ENCODE assay signal across 8 cellular contexts in the genomic region with DNA sequence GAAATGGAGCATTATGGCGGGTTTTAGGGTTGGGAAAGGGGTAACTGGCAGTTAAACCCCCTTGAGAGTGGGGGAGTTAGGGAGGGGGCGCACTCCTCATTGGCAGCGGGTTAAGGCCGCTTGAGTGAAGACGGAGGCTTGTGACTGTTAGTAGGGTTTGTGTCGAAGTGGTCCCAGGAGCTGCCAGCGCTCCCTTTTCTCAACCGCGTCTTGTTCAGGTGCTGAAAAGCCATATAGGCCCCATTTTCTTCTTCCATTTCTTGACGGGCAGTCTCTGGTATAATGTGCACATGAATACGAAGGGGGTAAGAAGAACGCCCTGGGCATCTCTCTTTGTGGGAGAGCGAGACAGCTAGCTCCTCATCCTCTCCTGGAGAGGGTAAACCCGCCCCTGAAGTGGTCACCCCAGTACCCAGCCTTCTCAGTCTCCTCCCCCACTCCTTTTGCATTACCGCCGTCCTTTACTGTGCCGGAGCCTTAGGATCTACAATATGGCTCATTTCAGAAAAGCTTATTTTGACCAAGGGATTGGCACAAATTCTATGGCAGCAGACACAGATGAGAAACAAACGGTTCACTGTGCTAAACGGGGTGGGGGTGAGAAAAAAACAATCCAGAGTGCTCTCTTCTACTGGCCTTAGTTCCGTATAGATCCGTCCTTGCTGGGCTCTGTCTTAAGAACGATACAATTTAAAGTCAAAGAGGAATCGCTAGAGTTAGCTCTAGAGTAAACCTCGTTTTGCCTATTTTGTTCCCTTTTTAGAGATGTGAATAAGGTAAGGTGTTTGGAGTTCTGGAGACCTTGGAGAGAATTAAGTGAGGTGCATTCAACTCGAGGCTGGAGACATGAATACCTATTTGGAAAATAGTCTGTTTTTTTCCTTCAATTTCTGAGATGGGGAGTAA. TPM values are rescaled to one million over a fixed set of nuclear protein-coding genes. Genes with fewer than 3 reads are reported as not detected.
DNase-seq lines count a peak whose midpoint lies in the region; ATAC-seq and TF ChIP-seq lines count a peak whose summit lies in the region.

No MANE protein-coding gene starts in this region.

- peak overlapping the region; percentile 100 for H3K27ac Mint-ChIP-seq in type B pancreatic cell

- H3K4me2 ChIP-seq in PC-9: peak overlapping the region; percentile 96

- H3K27ac ChIP-seq in HEK293 (ENCODE audit: extremely low read depth, low read depth, low read length) (peak overlapping the region; percentile 97), PC-9 (peak overlapping the region; percentile 98)

- DNase-seq in C1 segment of cervical spinal cord (lab: John Stamatoyannopoulos, UW) (peak in 12 of 14 donors; percentile 47 to 90 (median 70)), PC-9 (peak; percentile 38 to 49), globus pallidus (ENCODE audit: low spot score) (peak; percentile 79), occipital lobe (lab: John Stamatoyannopoulos, UW) (peak; percentile 58), type B pancreatic cell (ENCODE audit: extremely low spot score, unreplicated experiment) (no peak)
- peak in 3 of 4 experiments; percentile 19 to 40 (median 36) for DNase-seq in activated naive CD4-positive, alpha-beta T cell (lab: John Stamatoyannopoulos, UW)

- intact Hi-C loops in PC-9 (cut with micrococcal nuclease; ENCODE audit: unreplicated experiment): loop anchor here (1.0 to 10.0 kb wide), 3 partner anchors 32 to 1760 kb away; no protein-coding TSS in a partner anchor

- peaks cover 8% of the 10 kb centered on the region for H3K27me3 Mint-ChIP-seq in type B pancreatic cell

- H3K36me3 ChIP-seq in HEK293 (ENCODE audit: control insufficient read depth in 2 of 2, insufficient read depth in 1 of 2, low read length in 2 of 2): peaks cover 0 to 9% of the 10 kb centered on the region in 2 experiments; a peak in 1 of 3 replicates
- no peaks in the 10 kb centered on the region; the same call in 1 of the 2 replicates for H3K36me3 ChIP-seq in PC-9 (ENCODE audit: low read depth)

- H3K79me2 ChIP-seq in PC-9 (ENCODE audit: low read depth): peaks cover 95% of the 10 kb centered on the region

- CTCF ChIA-PET in HEK293 (lab: Yijun Ruan, JAX) (interaction anchor here (0.6 to 2.4 kb wide), 5 partner anchors 10 to 513 kb away, joined by 3 to 12 read pairs (median 4); no protein-coding TSS in a partner anchor), PC-9 (lab: Charles Lee) (interaction anchor here (0.6 to 0.9 kb wide), 2 partner anchors 34 to 72 kb away, joined by 3 read pairs; no protein-coding TSS in a partner anchor)

- ATAC-seq in HG03280 (IDR thresholded peaks at IDR 0.05; ENCODE audit: unreplicated experiment): no peak

- H3K9me3 Mint-ChIP-seq in type B pancreatic cell: no peaks in the 10 kb centered on the region

- H3K4me1 ChIP-seq in HEK293 (ENCODE audit: control insufficient read depth, insufficient read depth, low read length): peaks cover 14% of the 10 kb centered on the region; the same call in 1 of the 2 replicates
- H3K4me1 ChIP-seq in PC-9 (replicated peaks; ENCODE audit: insufficient read depth): peaks cover 54% of the 10 kb centered on the region

- H3K36me3 Mint-ChIP-seq in type B pancreatic cell: peaks cover 11% of the 10 kb centered on the region

- no peaks in the 10 kb centered on the region for H3K27me3 ChIP-seq in PC-9 (ENCODE audit: insufficient read depth, low read depth)

- peak overlapping the region; percentile 97 for H3K4me3 ChIP-seq in HEK293 (ENCODE audit: low read depth, low read length)
- H3K4me3 ChIP-seq in PC-9: peak overlapping the region; percentile 95

- no TSS peak for BruUV-seq in PC-9 (replicated peaks; lab: Mats Ljungman, UMichigan)

- H3K9me3 ChIP-seq in HEK293 (ENCODE audit: control insufficient read depth, insufficient read depth, low read depth, low read length): no peaks in the 10 kb centered on the region
- no peaks in the 10 kb centered on the region for H3K9me3 ChIP-seq in PC-9 (ENCODE audit: insufficient read depth, low read depth)

- no peaks in the 10 kb centered on the region for H3K9me2 ChIP-seq in PC-9 (ENCODE audit: insufficient read depth)

- H3F3A ChIP-seq in PC-9 (ENCODE audit: insufficient read depth, low read depth): no peaks in the 10 kb centered on the region

- H3K4me1 Mint-ChIP-seq in type B pancreatic cell (ENCODE audit: unreplicated experiment): peaks cover 21% of the 10 kb centered on the region

- POLR2A ChIA-PET in HEK293 (lab: Yijun Ruan, JAX) (interaction anchor here (0.8 to 8.1 kb wide), 6 partner anchors 11 to 70 kb away, joined by 3 to 92 read pairs (median 6); no protein-coding TSS in a partner anchor), PC-9 (lab: Charles Lee; ENCODE audit: unreplicated experiment) (interaction anchor here (0.5 to 1.2 kb wide), 10 partner anchors 9 to 517 kb away, joined by 3 to 11 read pairs (median 3); a partner anchor contains a TSS)

- H4K20me1 ChIP-seq in PC-9 (ENCODE audit: insufficient read depth): peaks cover 33% of the 10 kb centered on the region

- H3K4me3 Mint-ChIP-seq in type B pancreatic cell: peak overlapping the region; percentile 99

- TF ChIP-seq CTCF in HEK293 (tag by site-specific recombination; IDR thresholded peaks at IDR 0.05): peak; percentile 56; the same call in 1 of the 2 replicates
- TF ChIP-seq CTCF in PC-9 (conservative IDR thresholded peaks at IDR 0.05): no peak
- no peak for TF ChIP-seq CTCF in type B pancreatic cell (conservative IDR thresholded peaks at IDR 0.05)

- peak overlapping the region; percentile 93 for H2AFZ ChIP-seq in PC-9

TF ChIP-seq in HEK293, 187 proteins besides CTCF, POLR2A, EP300 and RAD21 (continues in another document):
- TF ChIP-seq SP3 (tag by site-specific recombination; IDR thresholded peaks at IDR 0.05) (peak; percentile 28; the same call in 1 of the 2 replicates), ZNF426 (tag by site-specific recombination; IDR thresholded peaks at IDR 0.05) (no peak), ZNF600 (tag by site-specific recombination; IDR thresholded peaks at IDR 0.05) (peak; percentile 49; the same call in 1 of the 2 replicates), ZNF747 (tag by site-specific recombination; IDR thresholded peaks at IDR 0.05) (no peak), ZNF561 (tag by site-specific recombination; IDR thresholded peaks at IDR 0.05; ENCODE audit: borderline replicate concordance) (no peak), ZNF366 (tag by site-specific recombination; conservative IDR thresholded peaks at IDR 0.05) (0 out of 2 replicates have a peak, but pooled peaks have one; percentile 19), ZNF239 (tag by site-specific recombination; IDR thresholded peaks at IDR 0.05) (no peak), ZSCAN30 (tag by site-specific recombination; IDR thresholded peaks at IDR 0.05) (0 out of 2 replicates have a peak, but pooled peaks have one; percentile 5), ZNF335 (tag by site-specific recombination; conservative IDR thresholded peaks at IDR 0.05) (peak; percentile 97), GLIS1 (tag by site-specific recombination; IDR thresholded peaks at IDR 0.05) (peak; percentile 93), WT1 (tag by site-specific recombination; IDR thresholded peaks at IDR 0.05) (peak; percentile 38; the same call in 1 of the 2 replicates)
- TF ChIP-seq, protein P1, sequence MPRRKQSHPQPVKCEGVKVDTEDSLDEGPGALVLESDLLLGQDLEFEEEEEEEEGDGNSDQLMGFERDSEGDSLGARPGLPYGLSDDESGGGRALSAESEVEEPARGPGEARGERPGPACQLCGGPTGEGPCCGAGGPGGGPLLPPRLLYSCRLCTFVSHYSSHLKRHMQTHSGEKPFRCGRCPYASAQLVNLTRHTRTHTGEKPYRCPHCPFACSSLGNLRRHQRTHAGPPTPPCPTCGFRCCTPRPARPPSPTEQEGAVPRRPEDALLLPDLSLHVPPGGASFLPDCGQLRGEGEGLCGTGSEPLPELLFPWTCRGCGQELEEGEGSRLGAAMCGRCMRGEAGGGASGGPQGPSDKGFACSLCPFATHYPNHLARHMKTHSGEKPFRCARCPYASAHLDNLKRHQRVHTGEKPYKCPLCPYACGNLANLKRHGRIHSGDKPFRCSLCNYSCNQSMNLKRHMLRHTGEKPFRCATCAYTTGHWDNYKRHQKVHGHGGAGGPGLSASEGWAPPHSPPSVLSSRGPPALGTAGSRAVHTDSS (tag by site-specific recombination; IDR thresholded peaks at IDR 0.05): peak; percentile 49
- TF ChIP-seq, protein P2, sequence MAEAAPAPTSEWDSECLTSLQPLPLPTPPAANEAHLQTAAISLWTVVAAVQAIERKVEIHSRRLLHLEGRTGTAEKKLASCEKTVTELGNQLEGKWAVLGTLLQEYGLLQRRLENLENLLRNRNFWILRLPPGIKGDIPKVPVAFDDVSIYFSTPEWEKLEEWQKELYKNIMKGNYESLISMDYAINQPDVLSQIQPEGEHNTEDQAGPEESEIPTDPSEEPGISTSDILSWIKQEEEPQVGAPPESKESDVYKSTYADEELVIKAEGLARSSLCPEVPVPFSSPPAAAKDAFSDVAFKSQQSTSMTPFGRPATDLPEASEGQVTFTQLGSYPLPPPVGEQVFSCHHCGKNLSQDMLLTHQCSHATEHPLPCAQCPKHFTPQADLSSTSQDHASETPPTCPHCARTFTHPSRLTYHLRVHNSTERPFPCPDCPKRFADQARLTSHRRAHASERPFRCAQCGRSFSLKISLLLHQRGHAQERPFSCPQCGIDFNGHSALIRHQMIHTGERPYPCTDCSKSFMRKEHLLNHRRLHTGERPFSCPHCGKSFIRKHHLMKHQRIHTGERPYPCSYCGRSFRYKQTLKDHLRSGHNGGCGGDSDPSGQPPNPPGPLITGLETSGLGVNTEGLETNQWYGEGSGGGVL (tag by site-specific recombination; IDR thresholded peaks at IDR 0.05): peak; percentile 86

RNA-seq across cellular contexts. Expression of a gene that starts 1.0 kb away (rescaled TPM):
- total RNA-seq in PC-9 (2021) (58.6 and 68.1 TPM in 2 replicates), occipital lobe (261 TPM), type B pancreatic cell (ENCODE audit: low replicate concordance) (63.0 and 75.6 TPM in 2 replicates)
